8 cellular contexts compared by ENCODE assay signal in the genomic region with DNA sequence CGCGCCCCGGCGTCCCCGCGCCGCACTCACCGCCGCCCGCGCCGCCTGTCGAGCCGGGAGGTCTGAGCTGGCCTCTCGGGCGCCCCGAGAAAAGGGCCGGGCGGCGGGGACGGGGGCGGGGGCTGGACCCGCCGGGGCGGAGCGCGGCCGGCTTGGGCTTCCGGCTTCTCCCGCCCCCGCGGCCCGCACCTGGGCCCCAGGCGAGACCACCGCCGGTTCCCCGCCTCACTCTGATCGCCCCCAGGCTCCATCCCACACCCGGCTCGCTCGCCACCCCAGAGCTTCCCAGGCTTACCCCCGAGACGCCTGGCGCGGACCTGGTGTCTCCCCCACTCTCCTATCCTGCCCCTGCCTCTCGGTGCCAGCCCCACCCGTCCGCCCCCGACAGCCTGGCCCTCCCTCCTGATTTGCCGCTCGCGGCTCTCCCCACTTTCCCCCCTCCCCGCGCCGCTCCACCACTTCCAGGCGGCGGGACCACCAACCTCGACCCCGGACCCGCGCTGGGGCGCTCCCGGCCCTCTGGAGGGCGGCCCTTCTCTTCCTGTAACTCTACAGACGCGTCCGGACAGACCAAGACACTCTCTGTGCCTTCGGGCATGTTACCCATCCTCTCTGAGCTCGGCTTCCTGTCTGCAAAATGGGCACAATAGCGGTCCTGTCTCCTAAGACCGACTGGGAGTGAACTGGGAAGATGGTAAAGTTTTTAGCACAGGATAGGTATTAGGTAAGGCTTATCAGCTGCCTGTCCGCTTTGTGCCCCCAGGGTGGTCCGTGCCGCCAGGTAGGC. TPM values are rescaled to one million over a fixed set of nuclear protein-coding genes. Genes with fewer than 3 reads are reported as not detected.
DNase-seq lines count a peak whose midpoint lies in the region; ATAC-seq, FAIRE-seq and TF ChIP-seq lines count a peak whose summit lies in the region.

A gene (minus strand): TSS at position 64 of the 787 bp plus-strand sequence. CDS start 30,189 bp downstream, outside the sequence.

- RAD21 ChIA-PET in GM12878 (lab: Charles Lee; ENCODE audit: unreplicated experiment), result interaction anchor here (0.6 to 3.0 kb wide), 8 partner anchors 10 to 210 kb away, joined by 3 to 16 read pairs (median 4); a partner anchor contains a TSS

- peak within 1 kb of the TSS; percentile 77 to 94 (median 88) for H3K27ac ChIP-seq in BLaER1 treated with 17β-estradiol and CSF1 and Interleukin-3, amounts not matched to agents 10 nM and 100 nM
- H3K27ac ChIP-seq in GM12878 (ENCODE audit: control insufficient read depth, insufficient read depth) (peak within 1 kb of the TSS; percentile 92), iPS DF 6.9 (ENCODE audit: low read length) (no peak within 1 kb of the TSS)

- DNase-seq in GM19238 (ENCODE audit: insufficient read length, low spot score), result peak; percentile 83
- peak; percentile 63 for DNase-seq in HK-2 (ENCODE audit: unreplicated experiment)
- DNase-seq in GM12878 (ENCODE audit: low read depth, low spot score), result no peak
- no peak for DNase-seq in iPS DF 6.9 (ENCODE audit: low read depth, low spot score)

- H3K79me2 ChIP-seq in GM12878 (ENCODE audit: control insufficient read depth, insufficient read depth, low read length), result peaks cover 53% of the 10 kb centered on the region

- no peaks in the 10 kb centered on the region for H3K9me3 ChIP-seq in BLaER1 treated with 17β-estradiol and CSF1 and Interleukin-3, amounts not matched to agents 10 nM and 100 nM (replicated peaks in 1 of 11)
- H3K9me3 ChIP-seq in GM12878 (replicated peaks; ENCODE audit: control insufficient read depth, insufficient read depth, low read length) (no peaks in the 10 kb centered on the region), iPS DF 6.9 (ENCODE audit: control insufficient read depth, insufficient read depth, low read length) (no peaks in the 10 kb centered on the region), skeletal muscle satellite cell (replicated peaks; ENCODE audit: low read length) (no peaks in the 10 kb centered on the region)

- peaks cover 10 to 39% (median 28%) of the 10 kb centered on the region in 11 experiments; a peak in 20 of 22 replicates for H4K20me1 ChIP-seq in BLaER1 treated with 17β-estradiol and CSF1 and Interleukin-3, amounts not matched to agents 10 nM and 100 nM
- no peaks in the 10 kb centered on the region for H4K20me1 ChIP-seq in GM12878 (ENCODE audit: control insufficient read depth, insufficient read depth)

- in situ Hi-C loops in GM12878 (cut with MboI), result no loop called here

- BruUV-seq in GM12878 (replicated peaks; lab: Mats Ljungman, UMichigan), result TSS peak; percentile 75

- peak; percentile 81 for TF ChIP-seq POLR2A in GM12878 (IDR thresholded peaks at IDR 0.05; ENCODE audit: low read depth, low read length)

- POLR2A ChIA-PET in GM12878 (lab: Charles Lee), result interaction anchor here (0.6 to 1.5 kb wide), 5 partner anchors 14 to 210 kb away, joined by 3 to 6 read pairs (median 4); a partner anchor contains a TSS

- H3K27me3 ChIP-seq in BLaER1 treated with 17β-estradiol and CSF1 and Interleukin-3, amounts not matched to agents 10 nM and 100 nM, result peaks cover 0 to 46% (median 26%) of the 10 kb centered on the region in 11 experiments; a peak in 15 of 22 replicates
- no peaks in the 10 kb centered on the region for H3K27me3 ChIP-seq in GM12878 (replicated peaks in 1 of 2; ENCODE audit: control insufficient read depth in 2 of 2, insufficient read depth in 2 of 2, low read length in 1 of 2)
- H3K27me3 ChIP-seq in iPS DF 6.9 (ENCODE audit: control insufficient read depth, insufficient read depth, low read length), result peaks cover 4% of the 10 kb centered on the region
- H3K27me3 ChIP-seq in skeletal muscle satellite cell (ENCODE audit: control insufficient read depth, insufficient read depth, low read length), result peaks cover 58% of the 10 kb centered on the region

- intact Hi-C loops in T-helper 2 cell treated with Interferon-gamma antibody and Interleukin-4, amounts not matched to agents 100 ng/mL and 5 ng/mL, for 36 hours (cut with micrococcal nuclease), result loop anchor here (10.0 kb wide), 3 partner anchors 148 to 632 kb away; no protein-coding TSS in a partner anchor
- intact Hi-C loops in GM12878 (cut with micrococcal nuclease; ENCODE audit: unreplicated experiment), result no loop called here

- WGBS in GM12878 (ENCODE audit: insufficient coverage, insufficient replicate concordance, low lambda C conversion rate, missing lambda C conversion rate), result 2% methylated on average over 33 of the region's 74 CpGs
- no CpG with 5 or more reads among the region's 74 CpGs for WGBS in iPS DF 6.9 (ENCODE audit: insufficient coverage, insufficient read length)

- H2AFZ ChIP-seq in GM12878 (ENCODE audit: control insufficient read depth, low read depth, low read length), result peak within 1 kb of the TSS; percentile 81

- peak within 1 kb of the TSS; percentile 82 to 96 (median 91) for H3K9ac ChIP-seq in BLaER1 treated with 17β-estradiol and CSF1 and Interleukin-3, amounts not matched to agents 10 nM and 100 nM
- H3K9ac ChIP-seq in GM12878 (ENCODE audit: control insufficient read depth, insufficient read depth, low read length), result peak within 1 kb of the TSS; percentile 94
- H3K9ac ChIP-seq in skeletal muscle satellite cell (ENCODE audit: low read depth, low read length), result peak within 1 kb of the TSS; percentile 58

- peaks cover 43 to 66% (median 62%) of the 10 kb centered on the region in 10 experiments for H3K4me1 ChIP-seq in BLaER1 treated with 17β-estradiol and CSF1 and Interleukin-3, amounts not matched to agents 10 nM and 100 nM
- H3K4me1 ChIP-seq in GM12878 (ENCODE audit: control insufficient read depth, insufficient read depth, low read length) (peaks cover 10% of the 10 kb centered on the region; the same call in 1 of the 2 replicates), iPS DF 6.9 (ENCODE audit: control insufficient read depth, insufficient read depth, low read length) (peaks cover 11% of the 10 kb centered on the region), skeletal muscle satellite cell (ENCODE audit: control insufficient read depth, insufficient read depth, low read length) (no peaks in the 10 kb centered on the region)

- CTCF ChIA-PET in GM12878 (lab: Yijun Ruan, JAX), result interaction anchor here (0.6 to 1.8 kb wide), 8 partner anchors 12 to 268 kb away, joined by 3 to 12 read pairs (median 3); no protein-coding TSS in a partner anchor

- no peak for FAIRE-seq in GM12878 (lab: Jason Lieb, UNC)

- SMC1A ChIA-PET in GM12878 (lab: Charles Lee; ENCODE audit: uncharacterized antibody, unreplicated experiment), result interaction anchor here (0.6 to 1.5 kb wide), 4 partner anchors 48 to 335 kb away, joined by 3 to 6 read pairs (median 4); no protein-coding TSS in a partner anchor

- no peak for TF ChIP-seq EP300 in GM12878 (IDR thresholded peaks at IDR 0.05; ENCODE audit: borderline replicate concordance in 1 of 2, control insufficient read depth in 1 of 2, low read depth in 2 of 2, low read length in 2 of 2)

- ATAC-seq in GM12878 (peak; percentile 78), HG03565 (IDR thresholded peaks at IDR 0.05; ENCODE audit: unreplicated experiment) (no peak)

- peak in 1 of 3 experiments; percentile 19; a peak in 1 of 6 replicates for TF ChIP-seq CTCF in GM12878 (IDR thresholded peaks at IDR 0.05 in 2 of 3, conservative IDR thresholded peaks at IDR 0.05 in 1 of 3; ENCODE audit: control insufficient read depth in 2 of 3, extremely low read depth in 1 of 3, insufficient read depth in 1 of 3, low read depth in 3 of 3, low read length in 3 of 3)

- peak; percentile 33; the same call in 1 of the 2 replicates for TF ChIP-seq RAD21 in GM12878 (IDR thresholded peaks at IDR 0.05; ENCODE audit: insufficient read depth, low read depth, low read length)

- H3K4me3 ChIP-seq in BLaER1 treated with 17β-estradiol and CSF1 and Interleukin-3, amounts not matched to agents 10 nM and 100 nM, result peak within 1 kb of the TSS; percentile 72 to 93 (median 84)
- peak within 1 kb of the TSS; percentile 97 for H3K4me3 ChIP-seq in GM12878
- H3K4me3 ChIP-seq in iPS DF 6.9 (ENCODE audit: low read length), result peak within 1 kb of the TSS; percentile 55
- peak within 1 kb of the TSS; percentile 66 for H3K4me3 ChIP-seq in skeletal muscle satellite cell (ENCODE audit: low read length)

- H3K4me2 ChIP-seq in BLaER1 treated with 17β-estradiol and CSF1 and Interleukin-3, amounts not matched to agents 10 nM and 100 nM, result peak within 1 kb of the TSS; percentile 82 to 99 (median 97)
- H3K4me2 ChIP-seq in GM12878 (ENCODE audit: control insufficient read depth, insufficient read depth), result peak within 1 kb of the TSS; percentile 95
- peak within 1 kb of the TSS; percentile 80 for H3K4me2 ChIP-seq in skeletal muscle satellite cell (ENCODE audit: low read length)

- peaks cover 0 to 15% (median 5%) of the 10 kb centered on the region in 11 experiments; a peak in 7 of 22 replicates for H3K36me3 ChIP-seq in BLaER1 treated with 17β-estradiol and CSF1 and Interleukin-3, amounts not matched to agents 10 nM and 100 nM
- H3K36me3 ChIP-seq in GM12878 (ENCODE audit: control insufficient read depth in 2 of 2, insufficient read depth in 2 of 2, low read length in 1 of 2), result no peaks in the 10 kb centered on the region
- H3K36me3 ChIP-seq in iPS DF 6.9 (ENCODE audit: control insufficient read depth, insufficient read depth, low read length), result peaks cover 3% of the 10 kb centered on the region; the same call in 1 of the 2 replicates
- no peaks in the 10 kb centered on the region for H3K36me3 ChIP-seq in skeletal muscle satellite cell (ENCODE audit: insufficient read depth, low read length)

TF ChIP-seq in GM12878, 131 proteins besides CTCF, POLR2A, EP300 and RAD21 (continues in another document):
- TF ChIP-seq RB1 (IDR thresholded peaks at IDR 0.05; ENCODE audit: borderline replicate concordance), result 0 out of 2 replicates have a peak, but pooled peaks have one; percentile 39

RNA-seq across cellular contexts. Expression of the gene that starts here (rescaled TPM):
- 90.0 and 102 TPM in 2 replicates for total RNA-seq in T-helper 2 cell treated with Interferon-gamma antibody and Interleukin-4, amounts not matched to agents 100 ng/mL and 5 ng/mL, for 36 hours
- 62.4 and 64.8 TPM in 2 replicates for total RNA-seq in GM12878 (2013; cell fraction: nucleolus; rRNA removed)
- total RNA-seq in GM12878 (2014; rRNA removed) (111 and 121 TPM in 2 replicates), GM12878 (2014; rRNA removed; fragmentation: Illumina TruSeq; extraction: Trizol) (124 and 125 TPM in 2 replicates), GM12878 (2021) (168 and 173 TPM in 2 replicates)
- 90.1 TPM for polyA plus RNA-seq in GM12878 (2011; ENCODE audit: low read depth)
- polyA plus RNA-seq in GM12878 (2011; rRNA removed) (99.2 and 112 TPM in 2 replicates), GM12878 (2014; fragmentation: Illumina TruSeq; extraction: Trizol) (196 and 211 TPM in 2 replicates), GM12878 (2014; fragmentation: Nextera tagmentation; extraction: Ambion mirVana) (100 to 1,000 TPM; 144 to 195 TPM), GM12878 (2014; rRNA removed) (103 and 115 TPM in 2 replicates), GM12878 (2016; fragmentation: Nextera tagmentation; extraction: Ambion mirVana) (100 to 1,000 TPM; 150 to 154 TPM)
- polyA plus RNA-seq in GM12878 (2011; cell fraction: cytosol; rRNA removed), result 193 and 266 TPM in 2 replicates
- polyA plus RNA-seq in GM12878 (2011; cell fraction: nucleus; rRNA removed), result 74.4 and 94.9 TPM in 2 replicates
- 120 and 148 TPM in 2 replicates for polyA plus RNA-seq in GM12878 (2012)
- polyA minus RNA-seq in GM12878 (2011; rRNA and poly(A)+ RNA removed), result 92.1 and 148 TPM in 2 replicates
- polyA minus RNA-seq in GM12878 (2011; cell fraction: cytosol; rRNA and poly(A)+ RNA removed), result 52.1 and 57.0 TPM in 2 replicates
- 28.7 and 56.3 TPM in 2 replicates for polyA minus RNA-seq in GM12878 (2011; cell fraction: nucleus; rRNA and poly(A)+ RNA removed)
- total RNA-seq in skeletal muscle satellite cell (2012; rRNA removed), result 2.0 and 9.9 TPM in 2 replicates

Comparison
In these comparisons a context has a peak if more than half of its experiments do, and no peak if none do; other contexts are left out.
1. DNase-seq: peak in GM19238 (single experiment) and HK-2 (single experiment); none in GM12878 (single experiment) and iPS DF 6.9 (single experiment).
2. Peak in every context shown above with its lines, with median percentiles within 50 percentile points of each other: H3K4me2 ChIP-seq, H3K4me3 ChIP-seq and H3K9ac ChIP-seq.